Comparison of ENCODE assay signal across 8 cellular contexts in genomic region chr1:100037665-100038400, GRCh38.
DNase-seq lines count a peak whose midpoint lies in the region; ATAC-seq and TF ChIP-seq lines count a peak whose summit lies in the region.

No MANE protein-coding gene starts in this region.

- H4K20me1 ChIP-seq in SU-DHL-6 (ENCODE audit: low read depth, low read length), result peaks cover 5% of the 10 kb centered on the region

- peak; percentile 87 for ATAC-seq in HG02610 (IDR thresholded peaks at IDR 0.05; ENCODE audit: unreplicated experiment)
- peak; percentile 88 for ATAC-seq in activated naive CD8-positive, alpha-beta T cell treated with anti-CD3 and anti-CD28 coated beads, Interleukin-2, amount 50 U/mL, for 24 hours
- ATAC-seq in heart left ventricle, result peak; percentile 98 to 100 (median 99)

- intact Hi-C loops in heart left ventricle (cut with DNase I) (loop anchor here in 5 of 10 donors (2.0 to 10.0 kb wide), 7 partner anchors 53 to 233 kb away; partner anchors contain the start of genes SASS6 (in 3 of the 5), TRMT13 (in 3 of the 5) and AGL (in 1 of the 5)), posterior cingulate gyrus (cut with DNase I) (loop anchor here (2.0 to 10.0 kb wide), 4 partner anchors 63 to 231 kb away; partner anchors contain the start of genes RTCA, SASS6 and TRMT13)

- H3K9me3 ChIP-seq in SU-DHL-6 (ENCODE audit: insufficient read depth, low read length) (no peaks in the 10 kb centered on the region), heart left ventricle (no peaks in the 10 kb centered on the region)

- peak; percentile 75 to 90 for TF ChIP-seq POLR2A in heart left ventricle (IDR thresholded peaks at IDR 0.05)

- H3K36me3 Mint-ChIP-seq in activated naive CD8-positive, alpha-beta T cell treated with anti-CD3 and anti-CD28 coated beads, Interleukin-2, amount 50 U/mL, for 24 hours (ENCODE audit: low read depth), result peaks cover 35% of the 10 kb centered on the region
- H3K36me3 Mint-ChIP-seq in type B pancreatic cell, result no peaks in the 10 kb centered on the region

- H3F3A ChIP-seq in SU-DHL-6 (ENCODE audit: insufficient read depth), result peaks cover 26% of the 10 kb centered on the region; the same call in 1 of the 2 replicates

- H3K9ac ChIP-seq in SU-DHL-6 (ENCODE audit: low read length), result peak overlapping the region; percentile 84

- peaks cover 78% of the 10 kb centered on the region for H3K79me2 ChIP-seq in SU-DHL-6 (ENCODE audit: insufficient read depth, low read length)

- peak overlapping the region; percentile 99 for H3K27ac Mint-ChIP-seq in activated naive CD8-positive, alpha-beta T cell treated with anti-CD3 and anti-CD28 coated beads, Interleukin-2, amount 50 U/mL, for 24 hours
- peak overlapping the region; percentile 99 for H3K27ac Mint-ChIP-seq in type B pancreatic cell

- no peaks in the 10 kb centered on the region for H3K27me3 Mint-ChIP-seq in activated naive CD8-positive, alpha-beta T cell treated with anti-CD3 and anti-CD28 coated beads, Interleukin-2, amount 50 U/mL, for 24 hours
- H3K27me3 Mint-ChIP-seq in type B pancreatic cell, result no peaks in the 10 kb centered on the region

- peak overlapping the region; percentile 49 for H2AFZ ChIP-seq in SU-DHL-6 (ENCODE audit: low read depth, low read length, severe bottlenecking)

- peak overlapping the region; percentile 95 for H3K4me3 Mint-ChIP-seq in activated naive CD8-positive, alpha-beta T cell treated with anti-CD3 and anti-CD28 coated beads, Interleukin-2, amount 50 U/mL, for 24 hours
- peak overlapping the region; percentile 99 for H3K4me3 Mint-ChIP-seq in type B pancreatic cell

- H3K27ac ChIP-seq in SU-DHL-6 (ENCODE audit: low read depth, low read length), result peak overlapping the region; percentile 84
- peak overlapping the region; percentile 86 to 99 (median 96) for H3K27ac ChIP-seq in heart left ventricle

- H3K4me2 ChIP-seq in SU-DHL-6 (ENCODE audit: low read depth, low read length, poor library complexity, severe bottlenecking), result peak overlapping the region; percentile 90

- peak; percentile 95 for DNase-seq in GM12865 (ENCODE audit: low read depth)
- peak; percentile 61 for DNase-seq in NCI-H1048 (lab: John Stamatoyannopoulos, UW)
- peak; percentile 93 for DNase-seq in activated naive CD8-positive, alpha-beta T cell treated with anti-CD3 and anti-CD28 coated beads, Interleukin-2, amount 50 U/mL, for 24 hours
- peak; percentile 91 to 95 (median 93) for DNase-seq in heart left ventricle
- DNase-seq in posterior cingulate gyrus, result peak; percentile 80 to 99 (median 90)
- peak; percentile 89 for DNase-seq in type B pancreatic cell (ENCODE audit: extremely low spot score, unreplicated experiment)

- peaks cover 56% of the 10 kb centered on the region for H3K4me1 Mint-ChIP-seq in activated naive CD8-positive, alpha-beta T cell treated with anti-CD3 and anti-CD28 coated beads, Interleukin-2, amount 50 U/mL, for 24 hours
- peaks cover 37% of the 10 kb centered on the region for H3K4me1 Mint-ChIP-seq in type B pancreatic cell (ENCODE audit: unreplicated experiment)

- no peaks in the 10 kb centered on the region for H3K9me2 ChIP-seq in SU-DHL-6 (replicated peaks; ENCODE audit: insufficient read depth, low read length)

- peaks cover 0 to 47% (median 24%) of the 10 kb centered on the region in 12 donors for H3K4me1 ChIP-seq in heart left ventricle

- H3K36me3 ChIP-seq in SU-DHL-6 (ENCODE audit: low read length), result no peaks in the 10 kb centered on the region
- H3K36me3 ChIP-seq in heart left ventricle, result no peaks in the 10 kb centered on the region

- H3K4me3 ChIP-seq in GM12865 (ENCODE audit: low read depth, low read length) (peak overlapping the region; percentile 93), SU-DHL-6 (ENCODE audit: insufficient read depth, low read length, poor library complexity, severe bottlenecking) (peak overlapping the region; percentile 95), heart left ventricle (peak overlapping the region; percentile 79 to 96 (median 89))

- H3K9me3 Mint-ChIP-seq in activated naive CD8-positive, alpha-beta T cell treated with anti-CD3 and anti-CD28 coated beads, Interleukin-2, amount 50 U/mL, for 24 hours, result no peaks in the 10 kb centered on the region
- no peaks in the 10 kb centered on the region for H3K9me3 Mint-ChIP-seq in type B pancreatic cell

- no peak for TF ChIP-seq CTCF in GM12865 (IDR thresholded peaks at IDR 0.05; ENCODE audit: insufficient read depth, low read depth, low read length, missing control alignments)
- TF ChIP-seq CTCF in SU-DHL-6 (IDR thresholded peaks at IDR 0.05; ENCODE audit: insufficient read depth, low read length, poor library complexity, severe bottlenecking), result no peak
- no peak for TF ChIP-seq CTCF in heart left ventricle (IDR thresholded peaks at IDR 0.05)
- no peak for TF ChIP-seq CTCF in type B pancreatic cell (conservative IDR thresholded peaks at IDR 0.05)

- H3K27me3 ChIP-seq in SU-DHL-6 (ENCODE audit: low read length) (no peaks in the 10 kb centered on the region), heart left ventricle (no peaks in the 10 kb centered on the region)

- 0 to 1% (median 0%) methylated on average over 19 to 61 of the region's 61 CpGs for WGBS in heart left ventricle, 4 donors

Comparison
In these comparisons a context has a peak if more than half of its experiments do, and no peak if none do; other contexts are left out.
1. Peak in every context shown above with its lines: DNase-seq, ATAC-seq, H3K4me3 ChIP-seq and H3K27ac ChIP-seq.